In the genomic region with DNA sequence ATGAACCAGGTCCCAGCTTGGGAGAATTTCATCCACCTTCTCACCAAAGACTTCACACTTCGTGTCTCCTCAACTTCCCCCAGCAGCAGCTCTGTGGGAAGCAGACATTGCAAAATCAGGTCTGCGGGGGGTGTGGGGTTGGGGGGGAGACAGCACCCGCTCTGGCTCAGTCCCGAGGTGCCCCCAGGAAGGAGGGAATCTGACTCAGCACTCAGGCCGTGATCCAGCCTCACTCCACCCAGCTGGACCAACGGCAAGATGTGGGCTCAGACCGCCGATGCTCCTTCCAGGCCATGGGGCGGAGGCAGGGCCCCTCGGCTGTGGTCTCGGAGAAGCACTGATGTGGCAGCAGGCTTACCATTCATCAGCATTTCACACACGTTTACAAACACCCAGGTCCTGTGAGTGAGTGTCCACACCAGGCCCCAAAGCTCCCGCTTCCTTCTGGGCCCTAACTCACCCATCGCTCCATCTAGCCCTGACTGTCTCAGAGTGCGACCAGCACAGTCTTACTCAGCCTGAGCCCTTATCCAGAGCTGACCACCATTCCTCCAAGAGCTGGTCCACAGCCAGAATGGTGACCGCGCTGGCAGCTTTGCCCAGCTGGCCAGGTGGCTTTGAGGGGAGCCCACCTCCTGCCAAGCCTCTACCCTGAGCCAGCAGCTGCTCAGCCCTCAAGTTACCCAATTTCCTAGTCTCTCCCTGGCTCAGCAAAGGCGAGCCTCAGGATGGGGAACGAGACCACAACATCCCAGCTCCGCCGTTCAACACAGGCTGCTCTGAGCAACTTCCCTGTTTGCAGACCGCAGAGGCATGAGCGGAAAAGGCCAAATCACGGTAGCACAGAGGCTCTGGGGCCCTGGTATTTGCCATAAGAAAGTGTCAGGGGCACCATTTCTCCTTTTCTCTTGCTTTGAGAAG, we compare ENCODE assay signal across 1 cellular context.
TF ChIP-seq lines count a peak whose summit lies in the region.

No MANE protein-coding gene starts in this region.

TF ChIP-seq in SK-N-SH treated with all-trans-retinoic acid at 6 μM for 48 hours, 23 proteins besides CTCF, POLR2A, EP300 and RAD21 (continued from another document):
- TF ChIP-seq, protein P1, sequence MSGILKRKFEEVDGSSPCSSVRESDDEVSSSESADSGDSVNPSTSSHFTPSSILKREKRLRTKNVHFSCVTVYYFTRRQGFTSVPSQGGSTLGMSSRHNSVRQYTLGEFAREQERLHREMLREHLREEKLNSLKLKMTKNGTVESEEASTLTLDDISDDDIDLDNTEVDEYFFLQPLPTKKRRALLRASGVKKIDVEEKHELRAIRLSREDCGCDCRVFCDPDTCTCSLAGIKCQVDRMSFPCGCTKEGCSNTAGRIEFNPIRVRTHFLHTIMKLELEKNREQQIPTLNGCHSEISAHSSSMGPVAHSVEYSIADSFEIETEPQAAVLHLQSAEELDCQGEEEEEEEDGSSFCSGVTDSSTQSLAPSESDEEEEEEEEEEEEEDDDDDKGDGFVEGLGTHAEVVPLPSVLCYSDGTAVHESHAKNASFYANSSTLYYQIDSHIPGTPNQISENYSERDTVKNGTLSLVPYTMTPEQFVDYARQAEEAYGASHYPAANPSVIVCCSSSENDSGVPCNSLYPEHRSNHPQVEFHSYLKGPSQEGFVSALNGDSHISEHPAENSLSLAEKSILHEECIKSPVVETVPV (CRISPR knock-in tag; IDR thresholded peaks at IDR 0.05) = no peak
